Comparison of ENCODE assay signal across 1 cellular context in the genomic region with DNA sequence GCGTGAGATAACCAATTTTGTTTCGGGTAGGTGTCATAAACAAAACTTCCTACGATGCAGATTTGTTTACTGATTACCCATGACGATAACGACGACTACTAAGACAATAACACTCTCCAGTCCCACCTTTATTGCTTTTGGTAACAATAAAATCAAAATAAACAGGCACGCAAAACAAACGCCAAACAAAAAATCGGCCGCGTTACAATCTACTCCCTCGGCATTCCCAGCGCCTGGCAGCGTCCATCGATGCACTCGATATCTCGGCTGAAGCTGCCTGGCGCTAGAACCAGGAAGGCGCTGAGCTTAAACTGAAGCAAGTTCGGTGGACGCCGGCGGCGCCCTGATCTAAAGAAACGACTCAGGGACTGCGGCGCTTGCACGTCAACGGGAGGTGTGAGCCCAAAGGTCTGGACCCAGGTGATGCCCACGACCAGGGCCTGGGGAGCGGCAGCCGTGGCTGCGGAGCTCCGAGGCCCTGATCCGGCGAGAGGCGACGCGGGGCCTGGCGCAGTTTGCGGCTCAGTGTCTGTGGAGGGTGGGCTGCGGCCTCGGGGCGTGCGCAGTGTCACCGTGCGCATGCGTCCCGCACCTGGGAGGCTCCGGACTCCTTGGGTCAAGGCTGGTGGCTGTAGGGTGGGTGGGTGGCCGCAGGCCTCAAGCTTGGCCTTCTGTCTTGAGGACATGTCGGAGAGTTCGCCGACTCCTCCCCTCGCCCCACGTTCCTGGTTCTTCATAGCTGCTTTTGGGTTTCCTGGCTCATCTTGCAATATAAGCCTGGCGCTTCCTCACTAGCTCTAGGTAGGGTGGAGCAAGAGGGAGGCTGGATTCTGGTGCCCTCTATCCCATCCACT.
TF ChIP-seq lines count a peak whose summit lies in the region.

A gene with protein sequence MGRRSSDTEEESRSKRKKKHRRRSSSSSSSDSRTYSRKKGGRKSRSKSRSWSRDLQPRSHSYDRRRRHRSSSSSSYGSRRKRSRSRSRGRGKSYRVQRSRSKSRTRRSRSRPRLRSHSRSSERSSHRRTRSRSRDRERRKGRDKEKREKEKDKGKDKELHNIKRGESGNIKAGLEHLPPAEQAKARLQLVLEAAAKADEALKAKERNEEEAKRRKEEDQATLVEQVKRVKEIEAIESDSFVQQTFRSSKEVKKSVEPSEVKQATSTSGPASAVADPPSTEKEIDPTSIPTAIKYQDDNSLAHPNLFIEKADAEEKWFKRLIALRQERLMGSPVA (plus strand): TSS at position 286 of the 854 bp plus-strand sequence. CDS start 12,016 bp downstream, outside the sequence.

TF ChIP-seq in HepG2, 621 proteins besides CTCF, POLR2A, EP300 and RAD21 (continued from another document and continues in another):
- no peak for TF ChIP-seq NCOR1 (IDR thresholded peaks at IDR 0.05; ENCODE audit: borderline replicate concordance, low read length)
- peak; percentile 83; the same call in 1 of the 2 replicates for TF ChIP-seq ZNF20 (CRISPR knock-in tag; IDR thresholded peaks at IDR 0.05)
- TF ChIP-seq, protein P1, sequence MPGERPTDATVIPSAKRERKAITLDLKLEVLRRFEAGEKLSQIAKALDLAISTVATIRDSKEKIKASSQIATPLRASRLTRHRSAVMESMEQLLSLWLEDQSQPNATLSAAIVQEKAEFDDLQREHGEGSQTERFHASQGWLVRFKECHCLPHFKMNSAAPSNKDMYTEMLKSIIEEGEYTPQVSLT (CRISPR knock-in tag; IDR thresholded peaks at IDR 0.05; ENCODE audit: borderline replicate concordance, low read depth): no peak
- no peak for TF ChIP-seq NCOA5 (CRISPR knock-in tag; IDR thresholded peaks at IDR 0.05)
- peak; percentile 91 for TF ChIP-seq HIVEP1 (CRISPR knock-in tag; IDR thresholded peaks at IDR 0.05)
- peak; percentile 83; the same call in 1 of the 2 replicates for TF ChIP-seq SPEN (CRISPR knock-in tag; IDR thresholded peaks at IDR 0.05; ENCODE audit: low read depth)
- no peak for TF ChIP-seq ZSCAN22 (CRISPR knock-in tag; IDR thresholded peaks at IDR 0.05)
- peak; percentile 70 for TF ChIP-seq CCDC6 (CRISPR knock-in tag; IDR thresholded peaks at IDR 0.05)
- TF ChIP-seq ZFP82 (CRISPR knock-in tag; IDR thresholded peaks at IDR 0.05; ENCODE audit: borderline replicate concordance): peak; percentile 91; the same call in 1 of the 2 replicates
- TF ChIP-seq, protein P2, sequence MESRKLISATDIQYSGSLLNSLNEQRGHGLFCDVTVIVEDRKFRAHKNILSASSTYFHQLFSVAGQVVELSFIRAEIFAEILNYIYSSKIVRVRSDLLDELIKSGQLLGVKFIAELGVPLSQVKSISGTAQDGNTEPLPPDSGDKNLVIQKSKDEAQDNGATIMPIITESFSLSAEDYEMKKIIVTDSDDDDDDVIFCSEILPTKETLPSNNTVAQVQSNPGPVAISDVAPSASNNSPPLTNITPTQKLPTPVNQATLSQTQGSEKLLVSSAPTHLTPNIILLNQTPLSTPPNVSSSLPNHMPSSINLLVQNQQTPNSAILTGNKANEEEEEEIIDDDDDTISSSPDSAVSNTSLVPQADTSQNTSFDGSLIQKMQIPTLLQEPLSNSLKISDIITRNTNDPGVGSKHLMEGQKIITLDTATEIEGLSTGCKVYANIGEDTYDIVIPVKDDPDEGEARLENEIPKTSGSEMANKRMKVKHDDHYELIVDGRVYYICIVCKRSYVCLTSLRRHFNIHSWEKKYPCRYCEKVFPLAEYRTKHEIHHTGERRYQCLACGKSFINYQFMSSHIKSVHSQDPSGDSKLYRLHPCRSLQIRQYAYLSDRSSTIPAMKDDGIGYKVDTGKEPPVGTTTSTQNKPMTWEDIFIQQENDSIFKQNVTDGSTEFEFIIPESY (CRISPR knock-in tag; IDR thresholded peaks at IDR 0.05): no peak
- no peak for TF ChIP-seq TEAD2 (CRISPR knock-in tag; IDR thresholded peaks at IDR 0.05)
- peak; percentile 92 for TF ChIP-seq NRL (CRISPR knock-in tag; IDR thresholded peaks at IDR 0.05; ENCODE audit: borderline replicate concordance)
- TF ChIP-seq, protein P3, sequence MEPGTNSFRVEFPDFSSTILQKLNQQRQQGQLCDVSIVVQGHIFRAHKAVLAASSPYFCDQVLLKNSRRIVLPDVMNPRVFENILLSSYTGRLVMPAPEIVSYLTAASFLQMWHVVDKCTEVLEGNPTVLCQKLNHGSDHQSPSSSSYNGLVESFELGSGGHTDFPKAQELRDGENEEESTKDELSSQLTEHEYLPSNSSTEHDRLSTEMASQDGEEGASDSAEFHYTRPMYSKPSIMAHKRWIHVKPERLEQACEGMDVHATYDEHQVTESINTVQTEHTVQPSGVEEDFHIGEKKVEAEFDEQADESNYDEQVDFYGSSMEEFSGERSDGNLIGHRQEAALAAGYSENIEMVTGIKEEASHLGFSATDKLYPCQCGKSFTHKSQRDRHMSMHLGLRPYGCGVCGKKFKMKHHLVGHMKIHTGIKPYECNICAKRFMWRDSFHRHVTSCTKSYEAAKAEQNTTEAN (CRISPR knock-in tag; conservative IDR thresholded peaks at IDR 0.05): no peak; the same call in 1 of the 2 replicates
- no peak for TF ChIP-seq MATR3 (CRISPR knock-in tag; IDR thresholded peaks at IDR 0.05)
- TF ChIP-seq ZBTB3 (CRISPR knock-in tag; IDR thresholded peaks at IDR 0.05; ENCODE audit: borderline replicate concordance, low read depth): no peak
- TF ChIP-seq, protein P4, sequence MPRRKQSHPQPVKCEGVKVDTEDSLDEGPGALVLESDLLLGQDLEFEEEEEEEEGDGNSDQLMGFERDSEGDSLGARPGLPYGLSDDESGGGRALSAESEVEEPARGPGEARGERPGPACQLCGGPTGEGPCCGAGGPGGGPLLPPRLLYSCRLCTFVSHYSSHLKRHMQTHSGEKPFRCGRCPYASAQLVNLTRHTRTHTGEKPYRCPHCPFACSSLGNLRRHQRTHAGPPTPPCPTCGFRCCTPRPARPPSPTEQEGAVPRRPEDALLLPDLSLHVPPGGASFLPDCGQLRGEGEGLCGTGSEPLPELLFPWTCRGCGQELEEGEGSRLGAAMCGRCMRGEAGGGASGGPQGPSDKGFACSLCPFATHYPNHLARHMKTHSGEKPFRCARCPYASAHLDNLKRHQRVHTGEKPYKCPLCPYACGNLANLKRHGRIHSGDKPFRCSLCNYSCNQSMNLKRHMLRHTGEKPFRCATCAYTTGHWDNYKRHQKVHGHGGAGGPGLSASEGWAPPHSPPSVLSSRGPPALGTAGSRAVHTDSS (CRISPR knock-in tag; conservative IDR thresholded peaks at IDR 0.05): no peak
- TF ChIP-seq, protein P5, sequence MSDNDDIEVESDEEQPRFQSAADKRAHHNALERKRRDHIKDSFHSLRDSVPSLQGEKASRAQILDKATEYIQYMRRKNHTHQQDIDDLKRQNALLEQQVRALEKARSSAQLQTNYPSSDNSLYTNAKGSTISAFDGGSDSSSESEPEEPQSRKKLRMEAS (IDR thresholded peaks at IDR 0.05): peak; percentile 75
- TF ChIP-seq, protein P6, sequence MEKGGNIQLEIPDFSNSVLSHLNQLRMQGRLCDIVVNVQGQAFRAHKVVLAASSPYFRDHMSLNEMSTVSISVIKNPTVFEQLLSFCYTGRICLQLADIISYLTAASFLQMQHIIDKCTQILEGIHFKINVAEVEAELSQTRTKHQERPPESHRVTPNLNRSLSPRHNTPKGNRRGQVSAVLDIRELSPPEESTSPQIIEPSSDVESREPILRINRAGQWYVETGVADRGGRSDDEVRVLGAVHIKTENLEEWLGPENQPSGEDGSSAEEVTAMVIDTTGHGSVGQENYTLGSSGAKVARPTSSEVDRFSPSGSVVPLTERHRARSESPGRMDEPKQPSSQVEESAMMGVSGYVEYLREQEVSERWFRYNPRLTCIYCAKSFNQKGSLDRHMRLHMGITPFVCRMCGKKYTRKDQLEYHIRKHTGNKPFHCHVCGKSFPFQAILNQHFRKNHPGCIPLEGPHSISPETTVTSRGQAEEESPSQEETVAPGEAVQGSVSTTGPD (CRISPR knock-in tag; IDR thresholded peaks at IDR 0.05): 0 out of 2 replicates have a peak, but pooled peaks have one; percentile 20
- peak; percentile 32; the same call in 1 of the 2 replicates for TF ChIP-seq PITX1 (CRISPR knock-in tag; IDR thresholded peaks at IDR 0.05)
- no peak for TF ChIP-seq PLRG1 (conservative IDR thresholded peaks at IDR 0.05)
- TF ChIP-seq, protein P7, sequence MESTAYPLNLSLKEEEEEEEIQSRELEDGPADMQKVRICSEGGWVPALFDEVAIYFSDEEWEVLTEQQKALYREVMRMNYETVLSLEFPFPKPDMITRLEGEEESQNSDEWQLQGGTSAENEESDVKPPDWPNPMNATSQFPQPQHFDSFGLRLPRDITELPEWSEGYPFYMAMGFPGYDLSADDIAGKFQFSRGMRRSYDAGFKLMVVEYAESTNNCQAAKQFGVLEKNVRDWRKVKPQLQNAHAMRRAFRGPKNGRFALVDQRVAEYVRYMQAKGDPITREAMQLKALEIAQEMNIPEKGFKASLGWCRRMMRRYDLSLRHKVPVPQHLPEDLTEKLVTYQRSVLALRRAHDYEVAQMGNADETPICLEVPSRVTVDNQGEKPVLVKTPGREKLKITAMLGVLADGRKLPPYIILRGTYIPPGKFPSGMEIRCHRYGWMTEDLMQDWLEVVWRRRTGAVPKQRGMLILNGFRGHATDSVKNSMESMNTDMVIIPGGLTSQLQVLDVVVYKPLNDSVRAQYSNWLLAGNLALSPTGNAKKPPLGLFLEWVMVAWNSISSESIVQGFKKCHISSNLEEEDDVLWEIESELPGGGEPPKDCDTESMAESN (CRISPR knock-in tag; conservative IDR thresholded peaks at IDR 0.05): peak; percentile 91
- TF ChIP-seq, protein P8, sequence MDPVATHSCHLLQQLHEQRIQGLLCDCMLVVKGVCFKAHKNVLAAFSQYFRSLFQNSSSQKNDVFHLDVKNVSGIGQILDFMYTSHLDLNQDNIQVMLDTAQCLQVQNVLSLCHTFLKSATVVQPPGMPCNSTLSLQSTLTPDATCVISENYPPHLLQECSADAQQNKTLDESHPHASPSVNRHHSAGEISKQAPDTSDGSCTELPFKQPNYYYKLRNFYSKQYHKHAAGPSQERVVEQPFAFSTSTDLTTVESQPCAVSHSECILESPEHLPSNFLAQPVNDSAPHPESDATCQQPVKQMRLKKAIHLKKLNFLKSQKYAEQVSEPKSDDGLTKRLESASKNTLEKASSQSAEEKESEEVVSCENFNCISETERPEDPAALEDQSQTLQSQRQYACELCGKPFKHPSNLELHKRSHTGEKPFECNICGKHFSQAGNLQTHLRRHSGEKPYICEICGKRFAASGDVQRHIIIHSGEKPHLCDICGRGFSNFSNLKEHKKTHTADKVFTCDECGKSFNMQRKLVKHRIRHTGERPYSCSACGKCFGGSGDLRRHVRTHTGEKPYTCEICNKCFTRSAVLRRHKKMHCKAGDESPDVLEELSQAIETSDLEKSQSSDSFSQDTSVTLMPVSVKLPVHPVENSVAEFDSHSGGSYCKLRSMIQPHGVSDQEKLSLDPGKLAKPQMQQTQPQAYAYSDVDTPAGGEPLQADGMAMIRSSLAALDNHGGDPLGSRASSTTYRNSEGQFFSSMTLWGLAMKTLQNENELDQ (CRISPR knock-in tag; IDR thresholded peaks at IDR 0.05; ENCODE audit: borderline replicate concordance): no peak
- TF ChIP-seq, protein P9, sequence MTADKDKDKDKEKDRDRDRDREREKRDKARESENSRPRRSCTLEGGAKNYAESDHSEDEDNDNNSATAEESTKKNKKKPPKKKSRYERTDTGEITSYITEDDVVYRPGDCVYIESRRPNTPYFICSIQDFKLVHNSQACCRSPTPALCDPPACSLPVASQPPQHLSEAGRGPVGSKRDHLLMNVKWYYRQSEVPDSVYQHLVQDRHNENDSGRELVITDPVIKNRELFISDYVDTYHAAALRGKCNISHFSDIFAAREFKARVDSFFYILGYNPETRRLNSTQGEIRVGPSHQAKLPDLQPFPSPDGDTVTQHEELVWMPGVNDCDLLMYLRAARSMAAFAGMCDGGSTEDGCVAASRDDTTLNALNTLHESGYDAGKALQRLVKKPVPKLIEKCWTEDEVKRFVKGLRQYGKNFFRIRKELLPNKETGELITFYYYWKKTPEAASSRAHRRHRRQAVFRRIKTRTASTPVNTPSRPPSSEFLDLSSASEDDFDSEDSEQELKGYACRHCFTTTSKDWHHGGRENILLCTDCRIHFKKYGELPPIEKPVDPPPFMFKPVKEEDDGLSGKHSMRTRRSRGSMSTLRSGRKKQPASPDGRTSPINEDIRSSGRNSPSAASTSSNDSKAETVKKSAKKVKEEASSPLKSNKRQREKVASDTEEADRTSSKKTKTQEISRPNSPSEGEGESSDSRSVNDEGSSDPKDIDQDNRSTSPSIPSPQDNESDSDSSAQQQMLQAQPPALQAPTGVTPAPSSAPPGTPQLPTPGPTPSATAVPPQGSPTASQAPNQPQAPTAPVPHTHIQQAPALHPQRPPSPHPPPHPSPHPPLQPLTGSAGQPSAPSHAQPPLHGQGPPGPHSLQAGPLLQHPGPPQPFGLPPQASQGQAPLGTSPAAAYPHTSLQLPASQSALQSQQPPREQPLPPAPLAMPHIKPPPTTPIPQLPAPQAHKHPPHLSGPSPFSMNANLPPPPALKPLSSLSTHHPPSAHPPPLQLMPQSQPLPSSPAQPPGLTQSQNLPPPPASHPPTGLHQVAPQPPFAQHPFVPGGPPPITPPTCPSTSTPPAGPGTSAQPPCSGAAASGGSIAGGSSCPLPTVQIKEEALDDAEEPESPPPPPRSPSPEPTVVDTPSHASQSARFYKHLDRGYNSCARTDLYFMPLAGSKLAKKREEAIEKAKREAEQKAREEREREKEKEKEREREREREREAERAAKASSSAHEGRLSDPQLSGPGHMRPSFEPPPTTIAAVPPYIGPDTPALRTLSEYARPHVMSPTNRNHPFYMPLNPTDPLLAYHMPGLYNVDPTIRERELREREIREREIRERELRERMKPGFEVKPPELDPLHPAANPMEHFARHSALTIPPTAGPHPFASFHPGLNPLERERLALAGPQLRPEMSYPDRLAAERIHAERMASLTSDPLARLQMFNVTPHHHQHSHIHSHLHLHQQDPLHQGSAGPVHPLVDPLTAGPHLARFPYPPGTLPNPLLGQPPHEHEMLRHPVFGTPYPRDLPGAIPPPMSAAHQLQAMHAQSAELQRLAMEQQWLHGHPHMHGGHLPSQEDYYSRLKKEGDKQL (CRISPR knock-in tag; IDR thresholded peaks at IDR 0.05; ENCODE audit: low read depth): peak; percentile 48; the same call in 1 of the 2 replicates
- TF ChIP-seq ZZZ3 (CRISPR knock-in tag; IDR thresholded peaks at IDR 0.05; ENCODE audit: borderline replicate concordance): peak; percentile 67; the same call in 1 of the 2 replicates
- peak; percentile 90; the same call in 1 of the 2 replicates for TF ChIP-seq ZNF598 (CRISPR knock-in tag; IDR thresholded peaks at IDR 0.05; ENCODE audit: borderline replicate concordance)
- peak; percentile 95 for TF ChIP-seq BORCS8-MEF2B (CRISPR knock-in tag; IDR thresholded peaks at IDR 0.05)
- peak; percentile 74; the same call in 1 of the 2 replicates for TF ChIP-seq EEA1 (CRISPR knock-in tag; IDR thresholded peaks at IDR 0.05; ENCODE audit: borderline replicate concordance)
- TF ChIP-seq, protein P10, sequence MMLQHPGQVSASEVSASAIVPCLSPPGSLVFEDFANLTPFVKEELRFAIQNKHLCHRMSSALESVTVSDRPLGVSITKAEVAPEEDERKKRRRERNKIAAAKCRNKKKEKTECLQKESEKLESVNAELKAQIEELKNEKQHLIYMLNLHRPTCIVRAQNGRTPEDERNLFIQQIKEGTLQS (CRISPR knock-in tag; IDR thresholded peaks at IDR 0.05): peak; percentile 65
- TF ChIP-seq ARNTL (CRISPR knock-in tag; IDR thresholded peaks at IDR 0.05): 0 out of 2 replicates have a peak, but pooled peaks have one; percentile 53
- TF ChIP-seq ZNF44 (CRISPR knock-in tag; IDR thresholded peaks at IDR 0.05): peak; percentile 72; the same call in 1 of the 2 replicates
